Comparison of ENCODE assay signal across 19 cellular contexts in genomic region chr1:30617161-30617560, GRCh38.
"Had no signal": no experiment of that assay in that cellular context is flagged by ENCODE, and none has a peak within 500 bp of the region (broad histone marks: within the 10 kb centered on the region; RNA-seq: fewer than 3 reads in every experiment).

No MANE protein-coding gene starts in this region.

- H3K4me2 ChIP-seq: neural progenitor cell, smooth muscle cell had no signal

- H2AFZ ChIP-seq: neural progenitor cell had no signal

- H3K9me3 ChIP-seq: gastrocnemius medialis, pancreas, testis, upper lobe of right lung had no signal

- FAIRE-seq: pancreas had no signal

- H3K4me3 ChIP-seq: cardiac muscle cell, gastrocnemius medialis, heart left ventricle, neural progenitor cell, pancreas, smooth muscle cell, testis, upper lobe of right lung had no signal

- H3K27ac ChIP-seq: cardiac muscle cell, gastrocnemius medialis, heart left ventricle, neural progenitor cell, pancreas, testis, upper lobe of right lung, WERI-Rb-1 had no signal

- ATAC-seq: gastrocnemius medialis; heart left ventricle; naive thymus-derived CD4-positive, alpha-beta T cell; sciatic nerve; upper lobe of right lung had no signal

- H3K4me1 ChIP-seq: gastrocnemius medialis, heart left ventricle, neural progenitor cell, pancreas, testis, upper lobe of right lung had no signal

- H3K27me3 ChIP-seq: cardiac muscle cell, gastrocnemius medialis, neural progenitor cell, pancreas, testis had no signal

- H3K36me3 ChIP-seq: cardiac muscle cell, gastrocnemius medialis, heart left ventricle, neural progenitor cell, pancreas, upper lobe of right lung, WERI-Rb-1 had no signal

- DNase-seq: activated CD4-positive, alpha-beta T cell treated with anti-CD3 and anti-CD28 coated beads for 1 hour; activated CD4-positive, alpha-beta T cell treated with anti-CD3 and anti-CD28 coated beads, Interleukin-2, amount 50 U/mL, for 4 hours; amniotic stem cell; erythroblast; gastrocnemius medialis; heart left ventricle; immature natural killer cell; mesenchymal stem cell; naive thymus-derived CD4-positive, alpha-beta T cell; pancreas; stimulated activated CD4-positive, alpha-beta T cell treated with anti-CD3 and anti-CD28 coated beads, Interleukin-4, amount 100 ng/mL, for 1 hour; T-helper 2 cell; testis; WERI-Rb-1 had no signal

- H3K9ac ChIP-seq: neural progenitor cell had no signal
